In genomic region chr19:40776364-40776763, GRCh38 we compare ENCODE assay signal across 16 cellular contexts. TPM values are rescaled to one million over a fixed set of nuclear protein-coding genes. Genes with fewer than 3 reads are reported as not detected.
DNase-seq lines count a peak whose midpoint lies in the region; ATAC-seq and TF ChIP-seq lines count a peak whose summit lies in the region.
"Had no signal": no experiment of that assay in that cellular context is flagged by ENCODE, and none has a peak within 500 bp of the region (broad histone marks: within the 10 kb centered on the region; RNA-seq: fewer than 3 reads in every experiment).

No MANE protein-coding gene starts in this region.

- no peak overlapping the region for H2AFZ ChIP-seq in Loucy (ENCODE audit: low read length)
- no peak overlapping the region for H2AFZ ChIP-seq in neural cell (ENCODE audit: low read depth, low read length)

- no peaks in the 10 kb centered on the region for H3K36me3 ChIP-seq in Loucy (ENCODE audit: insufficient read depth, low read length)
- no peaks in the 10 kb centered on the region for H3K36me3 ChIP-seq in neural cell (ENCODE audit: insufficient read depth, low read length)
- H3K36me3 ChIP-seq: WERI-Rb-1 had no signal

- H3K36me3 Mint-ChIP-seq in CD14-positive monocyte (peaks cover 18 to 24% of the 10 kb centered on the region in 2 donors), WTC11 (no peaks in the 10 kb centered on the region)
- H3K36me3 Mint-ChIP-seq in central memory CD8-positive, alpha-beta T cell (ENCODE audit: insufficient read depth) = peaks cover 21% of the 10 kb centered on the region

- TF ChIP-seq CTCF in CD14-positive monocyte (IDR thresholded peaks at IDR 0.05) (no peak), Loucy (conservative IDR thresholded peaks at IDR 0.05; ENCODE audit: low read length) (no peak), neural cell (IDR thresholded peaks at IDR 0.05; ENCODE audit: poor library complexity, severe bottlenecking) (no peak), WTC11 (IDR thresholded peaks at IDR 0.05) (no peak)

- peak overlapping the region; percentile 68 to 100 (median 99) for H3K27ac Mint-ChIP-seq in CD14-positive monocyte
- H3K27ac Mint-ChIP-seq in central memory CD8-positive, alpha-beta T cell (ENCODE audit: low read depth) = peak overlapping the region; percentile 94
- no peak overlapping the region for H3K27ac Mint-ChIP-seq in WTC11

- H3K4me2 ChIP-seq in Loucy (ENCODE audit: low read depth, low read length, poor library complexity, severe bottlenecking) (peak overlapping the region; percentile 93), neural cell (ENCODE audit: low read length) (peak overlapping the region; percentile 78)

- H4K20me1 ChIP-seq in Loucy (ENCODE audit: insufficient read depth, low read length, poor library complexity, severe bottlenecking) (no peaks in the 10 kb centered on the region), neural cell (ENCODE audit: insufficient read depth) (no peaks in the 10 kb centered on the region)

- H3F3A ChIP-seq in Loucy (ENCODE audit: low read depth) (peaks cover 9% of the 10 kb centered on the region), neural cell (ENCODE audit: insufficient read depth, low read length, poor library complexity, severe bottlenecking) (peaks cover 4% of the 10 kb centered on the region)

- H3K79me2 ChIP-seq in Loucy (ENCODE audit: insufficient read depth, low read length) (no peaks in the 10 kb centered on the region; the same call in 1 of the 2 replicates), neural cell (replicated peaks; ENCODE audit: insufficient read depth, low read length) (no peaks in the 10 kb centered on the region)

- TF ChIP-seq RAD21 in neural cell (conservative IDR thresholded peaks at IDR 0.05) = no peak

- H3K4me3 Mint-ChIP-seq in CD14-positive monocyte = peak overlapping the region in 1 of 2 donors; percentile 94
- no peak overlapping the region for H3K4me3 Mint-ChIP-seq in central memory CD8-positive, alpha-beta T cell
- H3K4me3 Mint-ChIP-seq in WTC11 = no peak overlapping the region

- H3K9me3 Mint-ChIP-seq in CD14-positive monocyte (peaks cover 0 to 4% (median 0%) of the 10 kb centered on the region in 7 donors), WTC11 (peaks cover 7% of the 10 kb centered on the region)
- no peaks in the 10 kb centered on the region for H3K9me3 Mint-ChIP-seq in central memory CD8-positive, alpha-beta T cell

- H3K4me1 Mint-ChIP-seq in CD14-positive monocyte = peaks cover 29% of the 10 kb centered on the region
- peaks cover 40% of the 10 kb centered on the region for H3K4me1 Mint-ChIP-seq in central memory CD8-positive, alpha-beta T cell
- H3K4me1 Mint-ChIP-seq in WTC11 = peaks cover 27% of the 10 kb centered on the region

- peaks cover 0 to 4% (median 2%) of the 10 kb centered on the region in 3 donors for H3K27me3 Mint-ChIP-seq in CD14-positive monocyte (ENCODE audit: low read depth in 3 of 3)
- no peaks in the 10 kb centered on the region for H3K27me3 Mint-ChIP-seq in central memory CD8-positive, alpha-beta T cell
- H3K27me3 Mint-ChIP-seq in WTC11 (ENCODE audit: low read depth) = no peaks in the 10 kb centered on the region

- DNase-seq in CD14-positive monocyte (ENCODE audit: low spot score) (no peak), WTC11 (ENCODE audit: low spot score) (no peak), cerebellar nuclear complex (lab: John Stamatoyannopoulos, UW) (no peak)
- DNase-seq in central memory CD8-positive, alpha-beta T cell (ENCODE audit: low spot score in 2 of 2) = no peak
- no peak for DNase-seq in activated T-cell treated with anti-CD3 and anti-CD28 coated beads, Interleukin-2, amount 50 U/mL, for 1 hour
- DNase-seq: activated T-cell treated with anti-CD3 and anti-CD28 coated beads, Interleukin-2, amount 50 U/mL, for 48 hours; central memory CD4-positive, alpha-beta T cell; esophagus squamous epithelium; NCI-H446; SHP77; WERI-Rb-1 had no signal

- intact Hi-C loops in CD14-positive monocyte (cut with micrococcal nuclease) = loop anchor here in 1 of 2 donors (2.0 to 5.0 kb wide), 2 partner anchors 36 to 62 kb away; no protein-coding TSS in a partner anchor

- TF ChIP-seq EP300 in neural cell (conservative IDR thresholded peaks at IDR 0.05; ENCODE audit: poor library complexity, severe bottlenecking) = no peak

- POLR2A ChIA-PET in WTC11 (lab: Charles Lee) = interaction anchor here (0.5 to 3.2 kb wide), 3 partner anchors 22 to 368 kb away, joined by 5 to 48 read pairs (median 34); partner anchors contain the start of genes ACTMAP, EGLN2 and SNRPA

- peak overlapping the region; percentile 99 for H3K27ac ChIP-seq in neural cell (ENCODE audit: low read length)

- H3K4me3 ChIP-seq in Loucy (ENCODE audit: low read length, poor library complexity, severe bottlenecking) (peak overlapping the region; percentile 81), neural cell (ENCODE audit: low read length) (peak overlapping the region; percentile 80)

- H3K27me3 ChIP-seq in Loucy (ENCODE audit: insufficient read depth, low read length, poor library complexity, severe bottlenecking) = no peaks in the 10 kb centered on the region
- no peaks in the 10 kb centered on the region for H3K27me3 ChIP-seq in neural cell (ENCODE audit: insufficient read depth, low read depth, low read length)
- H3K27me3 ChIP-seq: esophagus squamous epithelium had no signal

- H3K9me2 ChIP-seq in Loucy (replicated peaks; ENCODE audit: low read depth, low read length) (no peaks in the 10 kb centered on the region), neural cell (ENCODE audit: insufficient read depth, low read length) (no peaks in the 10 kb centered on the region)

- no peak for ATAC-seq in central memory CD8-positive, alpha-beta T cell (replicated peaks; ENCODE audit: extremely low read depth, poor library complexity, severe bottlenecking)
- no peak for ATAC-seq in WTC11
- ATAC-seq in GM18873 (IDR thresholded peaks at IDR 0.05; ENCODE audit: low FRiP score, unreplicated experiment) = no peak

- H3K9me3 ChIP-seq in Loucy (ENCODE audit: insufficient read depth, low read depth, low read length) = no peaks in the 10 kb centered on the region
- no peaks in the 10 kb centered on the region for H3K9me3 ChIP-seq in neural cell (ENCODE audit: low read length)
- H3K9me3 ChIP-seq: esophagus squamous epithelium had no signal

- CTCF ChIA-PET in WTC11 (lab: Charles Lee) = interaction anchor here (1.1 to 4.7 kb wide), 5 partner anchors 22 to 114 kb away, joined by 3 to 71 read pairs (median 20); partner anchors contain the start of gene EGLN2

- peaks cover 25% of the 10 kb centered on the region for H3K4me1 ChIP-seq in Loucy (ENCODE audit: insufficient read depth, low read length, poor library complexity, severe bottlenecking)

- peak overlapping the region; percentile 51 for H3K9ac ChIP-seq in Loucy (ENCODE audit: low read depth, low read length, poor library complexity, severe bottlenecking)
- H3K9ac ChIP-seq in neural cell (ENCODE audit: low read length) = peak overlapping the region; percentile 87

TF ChIP-seq in WTC11, 78 proteins besides CTCF, POLR2A, EP300 and RAD21 (continues in another document):
- TF ChIP-seq, protein P1, sequence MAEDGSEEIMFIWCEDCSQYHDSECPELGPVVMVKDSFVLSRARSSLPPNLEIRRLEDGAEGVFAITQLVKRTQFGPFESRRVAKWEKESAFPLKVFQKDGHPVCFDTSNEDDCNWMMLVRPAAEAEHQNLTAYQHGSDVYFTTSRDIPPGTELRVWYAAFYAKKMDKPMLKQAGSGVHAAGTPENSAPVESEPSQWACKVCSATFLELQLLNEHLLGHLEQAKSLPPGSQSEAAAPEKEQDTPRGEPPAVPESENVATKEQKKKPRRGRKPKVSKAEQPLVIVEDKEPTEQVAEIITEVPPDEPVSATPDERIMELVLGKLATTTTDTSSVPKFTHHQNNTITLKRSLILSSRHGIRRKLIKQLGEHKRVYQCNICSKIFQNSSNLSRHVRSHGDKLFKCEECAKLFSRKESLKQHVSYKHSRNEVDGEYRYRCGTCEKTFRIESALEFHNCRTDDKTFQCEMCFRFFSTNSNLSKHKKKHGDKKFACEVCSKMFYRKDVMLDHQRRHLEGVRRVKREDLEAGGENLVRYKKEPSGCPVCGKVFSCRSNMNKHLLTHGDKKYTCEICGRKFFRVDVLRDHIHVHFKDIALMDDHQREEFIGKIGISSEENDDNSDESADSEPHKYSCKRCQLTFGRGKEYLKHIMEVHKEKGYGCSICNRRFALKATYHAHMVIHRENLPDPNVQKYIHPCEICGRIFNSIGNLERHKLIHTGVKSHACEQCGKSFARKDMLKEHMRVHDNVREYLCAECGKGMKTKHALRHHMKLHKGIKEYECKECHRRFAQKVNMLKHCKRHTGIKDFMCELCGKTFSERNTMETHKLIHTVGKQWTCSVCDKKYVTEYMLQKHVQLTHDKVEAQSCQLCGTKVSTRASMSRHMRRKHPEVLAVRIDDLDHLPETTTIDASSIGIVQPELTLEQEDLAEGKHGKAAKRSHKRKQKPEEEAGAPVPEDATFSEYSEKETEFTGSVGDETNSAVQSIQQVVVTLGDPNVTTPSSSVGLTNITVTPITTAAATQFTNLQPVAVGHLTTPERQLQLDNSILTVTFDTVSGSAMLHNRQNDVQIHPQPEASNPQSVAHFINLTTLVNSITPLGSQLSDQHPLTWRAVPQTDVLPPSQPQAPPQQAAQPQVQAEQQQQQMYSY (CRISPR knock-in tag; IDR thresholded peaks at IDR 0.05) = no peak
- TF ChIP-seq, protein P2, sequence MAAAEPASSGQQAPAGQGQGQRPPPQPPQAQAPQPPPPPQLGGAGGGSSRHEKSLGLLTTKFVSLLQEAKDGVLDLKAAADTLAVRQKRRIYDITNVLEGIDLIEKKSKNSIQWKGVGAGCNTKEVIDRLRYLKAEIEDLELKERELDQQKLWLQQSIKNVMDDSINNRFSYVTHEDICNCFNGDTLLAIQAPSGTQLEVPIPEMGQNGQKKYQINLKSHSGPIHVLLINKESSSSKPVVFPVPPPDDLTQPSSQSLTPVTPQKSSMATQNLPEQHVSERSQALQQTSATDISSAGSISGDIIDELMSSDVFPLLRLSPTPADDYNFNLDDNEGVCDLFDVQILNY (CRISPR knock-in tag; IDR thresholded peaks at IDR 0.05) = no peak
- TF ChIP-seq CREB1 (CRISPR knock-in tag; IDR thresholded peaks at IDR 0.05) = no peak

RNA-seq across cellular contexts. Expression of gene MIA, which starts 1.0 kb away (rescaled TPM):
- polyA plus RNA-seq in CD14-positive monocyte = not detected
- polyA plus RNA-seq in neural cell = 1.8 and 4.0 TPM in 2 replicates
- polyA minus RNA-seq in neural cell = not detected in 2 replicates
- not detected in 3 replicates for total RNA-seq in WTC11 (2021)
- total RNA-seq: LHCN-M2, myocyte had no signal

RNA-seq across cellular contexts. Expression of gene RAB4B, which starts 1.7 kb away (rescaled TPM):
- polyA plus RNA-seq in CD14-positive monocyte (100 to 1,000 TPM in 1 of 2 donors, 10 to 100 TPM in 1; 89.4 to 108 TPM), neural cell (66.0 and 76.2 TPM in 2 replicates)
- polyA minus RNA-seq in neural cell = 25.1 and 29.5 TPM in 2 replicates
- total RNA-seq in WTC11 (2021) = 29.7 to 34.1 TPM (median 30.5 TPM) in 3 replicates

RNA-seq across cellular contexts. Expression of gene EGLN2, which starts 22.6 kb away (rescaled TPM):
- 10 to 100 TPM; 60.6 to 76.8 TPM for polyA plus RNA-seq in CD14-positive monocyte
- polyA plus RNA-seq in neural cell = 110 and 112 TPM in 2 replicates
- 112 and 117 TPM in 2 replicates for polyA minus RNA-seq in neural cell
- total RNA-seq in WTC11 (2021) = 97.7 to 106 TPM (median 102 TPM) in 3 replicates

RNA-seq across cellular contexts. Expression of gene SNRPA, which starts 25.4 kb away (rescaled TPM):
- polyA plus RNA-seq in CD14-positive monocyte = 10 to 100 TPM; 27.9 to 44.2 TPM
- polyA plus RNA-seq in neural cell = 29.9 and 37.9 TPM in 2 replicates
- 14.4 and 19.2 TPM in 2 replicates for polyA minus RNA-seq in neural cell
- 215 to 227 TPM (median 218 TPM) in 3 replicates for total RNA-seq in WTC11 (2021)

RNA-seq across cellular contexts. Expression of gene ACTMAP, which starts 26.1 kb away (rescaled TPM):
- 1 to 10 TPM; 4.3 to 8.5 TPM for polyA plus RNA-seq in CD14-positive monocyte
- 1.0 TPM in 1 of 2 replicates, not detected in the other for polyA plus RNA-seq in neural cell
- 0.73 and 1.3 TPM in 2 replicates for polyA minus RNA-seq in neural cell
- total RNA-seq in WTC11 (2021) = 29.6 to 42.4 TPM (median 40.2 TPM) in 3 replicates
